In genomic region chr12:54641554-54641953, GRCh38 we compare ENCODE assay signal across 1 cellular context.
TF ChIP-seq lines count a peak whose summit lies in the region.

No MANE protein-coding gene starts in this region.

TF ChIP-seq in GM12878, 131 proteins besides CTCF, POLR2A, EP300 and RAD21 (continued from another document):
- TF ChIP-seq E2F4 (IDR thresholded peaks at IDR 0.05; ENCODE audit: low read depth, low read length), result no peak
- TF ChIP-seq STAT1 (conservative IDR thresholded peaks at IDR 0.05), result no peak
- no peak for TF ChIP-seq CEBPZ (IDR thresholded peaks at IDR 0.05; ENCODE audit: low read depth, low read length)
- TF ChIP-seq CBX3 (IDR thresholded peaks at IDR 0.05; ENCODE audit: borderline replicate concordance, low read depth), result no peak
- TF ChIP-seq FOXM1 (IDR thresholded peaks at IDR 0.05; ENCODE audit: low read depth, low read length), result no peak
- peak; percentile 23 for TF ChIP-seq MEF2B (IDR thresholded peaks at IDR 0.05; ENCODE audit: partially characterized antibody, poor library complexity, severe bottlenecking)
- TF ChIP-seq ZBTB11 (CRISPR knock-in tag; IDR thresholded peaks at IDR 0.05), result no peak
- TF ChIP-seq MEF2A (IDR thresholded peaks at IDR 0.05; ENCODE audit: insufficient read depth, low read depth, low read length), result 0 out of 2 replicates have a peak, but pooled peaks have one; percentile 13
TF ChIP-seq in GM12878: peak in this region for 3.
